ENCODE assay signal across 30 cellular contexts in the genomic region with DNA sequence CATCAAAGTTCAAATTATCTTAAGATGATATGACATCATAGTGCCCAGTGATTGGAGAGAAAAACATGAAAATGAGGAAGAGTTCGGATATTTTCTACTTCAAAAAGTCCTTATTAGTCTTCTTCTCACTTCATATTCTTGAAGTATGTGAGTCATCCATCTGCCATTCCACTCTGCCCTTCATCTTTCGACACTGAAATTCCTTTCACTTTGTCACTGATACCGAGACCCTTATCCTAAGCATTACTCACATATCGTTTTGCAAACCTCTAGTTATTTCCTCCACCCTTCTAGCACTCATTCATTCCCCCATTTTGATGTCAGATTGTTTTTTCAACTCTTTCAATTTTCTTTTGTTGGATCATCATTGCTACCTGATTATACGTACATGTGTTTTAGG. TPM values are rescaled to one million over a fixed set of nuclear protein-coding genes. Genes with fewer than 3 reads are reported as not detected.
DNase-seq lines count a peak whose midpoint lies in the region; FAIRE-seq and TF ChIP-seq lines count a peak whose summit lies in the region.
"Had no signal": no experiment of that assay in that cellular context is flagged by ENCODE, and none has a peak within 500 bp of the region (broad histone marks: within the 10 kb centered on the region; RNA-seq: fewer than 3 reads in every experiment).

No MANE protein-coding gene starts in this region.

- H3K27ac ChIP-seq in mesodermal cell (ENCODE audit: low read depth, low read length, severe bottlenecking), result peak overlapping the region; percentile 73
- H3K27ac ChIP-seq: body of pancreas, lower lobe of right lung, SJSA1, skin epidermis had no signal

- FAIRE-seq in HTR-8/SVneo (lab: Jason Lieb, UNC), result no peak
- FAIRE-seq in H54 (lab: Jason Lieb, UNC), result no peak
- FAIRE-seq: frontal cortex, RCC 7860 had no signal

- 64 to 67% methylated on average over 3 to 4 of the region's 5 CpGs for WGBS in mesodermal cell (ENCODE audit: insufficient coverage in 2 of 2), 2 experiments

- no peak overlapping the region for H3K4me3 ChIP-seq in mesodermal cell (ENCODE audit: extremely low read depth, insufficient read depth, low read length, poor library complexity, severe bottlenecking)
- H3K4me3 ChIP-seq: body of pancreas, lower lobe of right lung, MG63, SJSA1, skin epidermis had no signal

- H3K36me3 ChIP-seq in mesodermal cell (ENCODE audit: control insufficient read depth, insufficient read depth, low read length), result no peaks in the 10 kb centered on the region
- H3K36me3 ChIP-seq: BE2C, lower lobe of right lung, MG63, SJSA1 had no signal

- no peak for TF ChIP-seq POLR2A in H54 (IDR thresholded peaks at IDR 0.05; ENCODE audit: low read depth, low read length)

- no peaks in the 10 kb centered on the region for H3K9me3 ChIP-seq in mesodermal cell (ENCODE audit: control insufficient read depth, low read length)
- H3K9me3 ChIP-seq: BE2C, body of pancreas, lower lobe of right lung, MG63, SJSA1 had no signal

- peaks cover 6% of the 10 kb centered on the region for H3K4me1 ChIP-seq in mesodermal cell (ENCODE audit: control insufficient read depth, insufficient read depth, low read length, poor library complexity, severe bottlenecking)
- H3K4me1 ChIP-seq: BE2C, body of pancreas, lower lobe of right lung, SJSA1 had no signal

- peak; percentile 22 for DNase-seq in EL
- peak; percentile 6 for DNase-seq in HTR-8/SVneo (ENCODE audit: insufficient read length, low spot score)
- peak; percentile 3 for DNase-seq in astrocyte of the hippocampus (ENCODE audit: low read depth, low spot score)
- no peak for DNase-seq in activated CD4-positive, alpha-beta T cell treated with anti-CD3 and anti-CD28 coated beads, Interleukin-2, amount 50 U/mL, for 1 hour
- DNase-seq in OCI-M2 (lab: John Stamatoyannopoulos, UW; ENCODE audit: unreplicated experiment), result no peak
- DNase-seq in amniotic stem cell (lab: John Stamatoyannopoulos, UW), result no peak
- DNase-seq in H54 (ENCODE audit: insufficient read length, low spot score), result no peak
- DNase-seq: activated B cell treated with CpG ODN at 0.5 μM for 24 hours; activated gamma-delta T cell; activated naive CD8-positive, alpha-beta T cell treated with anti-CD3 and anti-CD28 coated beads, Interleukin-2, amount 50 U/mL, for 24 hours; activated T-cell treated with anti-CD3 and anti-CD28 coated beads, Interleukin-2, amount 50 U/mL, for 24 hours; BE2C; body of pancreas; CD8-positive, alpha-beta T cell; DMS153; KG1; lower lobe of right lung; MG63; NCI-H1105 treated with DMSO at 0.1 percent for 48 hours; NCI-H187 treated with DMSO at 0.1 percent for 48 hours; NCI-H2171 treated with DMSO at 0.1 percent for 48 hours; NCI-H526; stimulated activated naive B cell treated with anti-CD40 and anti-IgM and Interleukin-4, amounts not matched to agents 10 μg/mL and 1 μg/mL and 100 μg/mL, for 72 hours; substantia nigra; T-helper 1 cell had no signal

RNA-seq across cellular contexts. Expression of a gene that starts 4.0 kb away (rescaled TPM):
- not detected for polyA plus RNA-seq in mesodermal cell (2013, experiment 1 of 2)
- not detected for polyA plus RNA-seq in mesodermal cell (2013, experiment 2 of 2)

RNA-seq across cellular contexts. Expression of a gene that starts 15.3 kb away (rescaled TPM):
- polyA plus RNA-seq in mesodermal cell (2013, experiment 1 of 2), result not detected
- polyA plus RNA-seq in mesodermal cell (2013, experiment 2 of 2), result not detected

RNA-seq across cellular contexts. Expression of a gene that starts 20.7 kb away (rescaled TPM):
- polyA plus RNA-seq in mesodermal cell (2013, experiment 1 of 2), result not detected
- polyA plus RNA-seq in mesodermal cell (2013, experiment 2 of 2), result not detected

Comparison
In these comparisons a context has a peak if more than half of its experiments do, and no peak if none do; other contexts are left out.
1. DNase-seq: peak in EL (single experiment), HTR-8/SVneo (single experiment) and astrocyte of the hippocampus (single experiment); none in activated CD4-positive, alpha-beta T cell treated with anti-CD3 and anti-CD28 coated beads, Interleukin-2, amount 50 U/mL, for 1 hour (single experiment), OCI-M2 (single experiment), amniotic stem cell (single experiment) and H54 (single experiment).